Comparison of ENCODE assay signal across 8 cellular contexts in genomic region chr1:17538428-17539130, GRCh38. TPM values are rescaled to one million over a fixed set of nuclear protein-coding genes. Genes with fewer than 3 reads are reported as not detected.
A peak's percentile ranks its signal among the peaks of the same experiment; 100 is the strongest.
DNase-seq lines count a peak whose midpoint lies in the region; ATAC-seq and TF ChIP-seq lines count a peak whose summit lies in the region.

No MANE protein-coding gene starts in this region.

- peak overlapping the region; percentile 36 for H3K4me3 ChIP-seq in MG63
- peak overlapping the region in 55 of 59 donors; percentile 10 to 91 (median 64) for H3K4me3 ChIP-seq in dorsolateral prefrontal cortex
- peak overlapping the region in 1 of 2 donors; percentile 28 for H3K4me3 ChIP-seq in muscle layer of colon (ENCODE audit: low read depth in 1 of 2, low read length in 2 of 2)
- H3K4me3 ChIP-seq in CD8-positive, alpha-beta memory T cell (ENCODE audit: low read length) = no peak overlapping the region

- no peak for ATAC-seq in GM19452 (IDR thresholded peaks at IDR 0.05; ENCODE audit: unreplicated experiment)

- no peaks in the 10 kb centered on the region for H3K36me3 Mint-ChIP-seq in CD8-positive, alpha-beta memory T cell

- H3K4me1 Mint-ChIP-seq in CD8-positive, alpha-beta memory T cell = peaks cover 0 to 13% (median 4%) of the 10 kb centered on the region in 3 donors

- H3K9me3 ChIP-seq in MG63 (no peaks in the 10 kb centered on the region), muscle layer of colon (ENCODE audit: low read length) (no peaks in the 10 kb centered on the region)
- H3K9me3 ChIP-seq in CD8-positive, alpha-beta memory T cell (ENCODE audit: low read length) = no peaks in the 10 kb centered on the region

- H3K36me3 ChIP-seq in MG63 (no peaks in the 10 kb centered on the region), muscle layer of colon (ENCODE audit: insufficient read depth, low read length) (no peaks in the 10 kb centered on the region)
- no peaks in the 10 kb centered on the region for H3K36me3 ChIP-seq in CD8-positive, alpha-beta memory T cell (ENCODE audit: insufficient read depth, low read length)

- peaks cover 25 to 42% of the 10 kb centered on the region in 2 donors for H3K27me3 Mint-ChIP-seq in CD8-positive, alpha-beta memory T cell

- H3K9ac ChIP-seq in muscle layer of colon (ENCODE audit: low read length) = no peak overlapping the region

- peak overlapping the region in 2 of 7 donors; percentile 8 to 29 for H3K4me3 Mint-ChIP-seq in CD8-positive, alpha-beta memory T cell

- H3K4me1 ChIP-seq in muscle layer of colon (ENCODE audit: insufficient read depth, low read length) = peaks cover 30% of the 10 kb centered on the region
- H3K4me1 ChIP-seq in CD8-positive, alpha-beta memory T cell (ENCODE audit: insufficient read depth, low read length) = no peaks in the 10 kb centered on the region

- intact Hi-C loops in dorsolateral prefrontal cortex (cut with DNase I) = loop anchor here in 1 of 2 donors (2.0 kb wide), 1 partner anchor 68 kb away; no protein-coding TSS in a partner anchor

- no peak for TF ChIP-seq CTCF in 22Rv1 (IDR thresholded peaks at IDR 0.05)
- no peak for TF ChIP-seq CTCF in dorsolateral prefrontal cortex (IDR thresholded peaks at IDR 0.05 in 54 of 56, conservative IDR thresholded peaks at IDR 0.05 in 2 of 56; ENCODE audit: low read depth in 1 of 56, partially characterized antibody in 56 of 56)

- no peak overlapping the region for H3K27ac Mint-ChIP-seq in CD8-positive, alpha-beta memory T cell

- H3K27ac ChIP-seq in 22Rv1 = peak overlapping the region; percentile 67
- peak overlapping the region in 47 of 59 donors; percentile 7 to 86 (median 60) for H3K27ac ChIP-seq in dorsolateral prefrontal cortex
- peak overlapping the region; percentile 78 for H3K27ac ChIP-seq in muscle layer of colon (ENCODE audit: low read depth, low read length)
- H3K27ac ChIP-seq in CD8-positive, alpha-beta memory T cell (ENCODE audit: low read depth, low read length) = no peak overlapping the region

- CTCF ChIA-PET in CD8-positive, alpha-beta memory T cell (lab: Charles Lee) = no interaction called here

- POLR2A ChIA-PET in CD8-positive, alpha-beta memory T cell (lab: Charles Lee) = no interaction called here

- DNase-seq in MG63 = no peak
- DNase-seq in dorsolateral prefrontal cortex = no peak
- DNase-seq in cerebellum (ENCODE audit: low spot score) = no peak
- DNase-seq in UCSD-AML1 (lab: John Stamatoyannopoulos, UW; ENCODE audit: unreplicated experiment) = no peak
- no peak for DNase-seq in CD8-positive, alpha-beta memory T cell

- no peaks in the 10 kb centered on the region for H3K9me3 Mint-ChIP-seq in CD8-positive, alpha-beta memory T cell

- no peaks in the 10 kb centered on the region for H3K27me3 ChIP-seq in MG63
- H3K27me3 ChIP-seq in dorsolateral prefrontal cortex = no peaks in the 10 kb centered on the region
- H3K27me3 ChIP-seq in muscle layer of colon (ENCODE audit: control insufficient read depth in 1 of 2, insufficient read depth in 2 of 2, low read length in 2 of 2) = no peaks in the 10 kb centered on the region
- H3K27me3 ChIP-seq in CD8-positive, alpha-beta memory T cell (ENCODE audit: insufficient read depth, low read length, poor library complexity, severe bottlenecking) = peaks cover 15% of the 10 kb centered on the region

RNA-seq across cellular contexts. Expression of gene ARHGEF10L, which starts 0.9 kb away (rescaled TPM):
- total RNA-seq in MG63 (2014; rRNA removed; shearing (Covaris generic); ENCODE audit: low replicate concordance) = 7.6 and 15.9 TPM in 2 replicates
- total RNA-seq in dorsolateral prefrontal cortex = 10 to 100 TPM; 25.8 to 86.0 (median 36.9) TPM
- 33.8 TPM for total RNA-seq in cerebellum
- total RNA-seq in CD8-positive, alpha-beta memory T cell = under 1 TPM; 0.24 to 0.26 TPM
- polyA plus RNA-seq in CD8-positive, alpha-beta memory T cell = not detected
